ENCODE assay signal across 12 cellular contexts in genomic region chr21:31284797-31285397, GRCh38. TPM values are rescaled to one million over a fixed set of nuclear protein-coding genes. Genes with fewer than 3 reads are reported as not detected.
A peak's percentile ranks its signal among the peaks of the same experiment; 100 is the strongest.
DNase-seq lines count a peak whose midpoint lies in the region; ATAC-seq, FAIRE-seq and TF ChIP-seq lines count a peak whose summit lies in the region.
"Had no signal": no experiment of that assay in that cellular context is flagged by ENCODE, and none has a peak within 500 bp of the region (broad histone marks: within the 10 kb centered on the region; RNA-seq: fewer than 3 reads in every experiment).

No MANE protein-coding gene starts in this region.

- no peak for ATAC-seq in HepG2

- no peak overlapping the region for H3K27ac ChIP-seq in liver (ENCODE audit: low read depth in 1 of 2, low read length in 2 of 2)
- no peak overlapping the region for H3K27ac ChIP-seq in HepG2 (ENCODE audit: extremely low read length, insufficient read depth, low read length)
- H3K27ac ChIP-seq in substantia nigra (ENCODE audit: low read depth, low read length, poor library complexity, severe bottlenecking), result no peak overlapping the region
- H3K27ac ChIP-seq: neural progenitor cell had no signal

- H3K9ac ChIP-seq in liver (ENCODE audit: low read depth in 1 of 2, low read length in 2 of 2) (no peak overlapping the region), HepG2 (ENCODE audit: insufficient read depth, low read depth, low read length) (no peak overlapping the region)
- H3K9ac ChIP-seq: neural progenitor cell had no signal

- TF ChIP-seq RAD21 in liver (IDR thresholded peaks at IDR 0.05) (no peak), HepG2 (CRISPR knock-in tag; IDR thresholded peaks at IDR 0.05) (no peak)

- no peak overlapping the region for H2AFZ ChIP-seq in HepG2 (ENCODE audit: low read length)
- H2AFZ ChIP-seq: neural progenitor cell had no signal

- CTCF ChIA-PET in HepG2 (lab: Yijun Ruan, JAX; ENCODE audit: low intra/inter-chr PET ratio, low total read pairs), result no interaction called here

- POLR2A ChIA-PET in HepG2 (lab: Yijun Ruan, JAX), result no interaction called here

- WGBS in liver, result 83% methylated on average over 5 of the region's 5 CpGs
- 57% methylated on average over 5 of the region's 5 CpGs for WGBS in HepG2 (ENCODE audit: low lambda C conversion rate)

- TF ChIP-seq CTCF in liver (IDR thresholded peaks at IDR 0.05; ENCODE audit: low read depth, low read length, missing input control) (no peak), HepG2 (CRISPR knock-in tag; IDR thresholded peaks at IDR 0.05) (no peak), fibroblast of pulmonary artery (IDR thresholded peaks at IDR 0.05; ENCODE audit: low read length, missing control alignments) (no peak)

- H3K9me3 ChIP-seq in liver (ENCODE audit: control insufficient read depth in 4 of 4, low read length in 3 of 4), result peaks cover 0 to 2% (median 0%) of the 10 kb centered on the region in 4 donors
- H3K9me3 ChIP-seq in HepG2 (ENCODE audit: low read length), result peaks cover 13% of the 10 kb centered on the region; the same call in 1 of the 2 replicates
- H3K9me3 ChIP-seq: BE2C had no signal

- no peak for DNase-seq in HepG2 (ENCODE audit: low spot score)
- peak; percentile 27 to 34 for DNase-seq in SW 1271 (lab: John Stamatoyannopoulos, UW)
- peak; percentile 55 for DNase-seq in fibroblast of pulmonary artery (ENCODE audit: low read depth)
- no peak for DNase-seq in ureter (ENCODE audit: low spot score)
- DNase-seq in substantia nigra (lab: John Stamatoyannopoulos, UW), result no peak
- DNase-seq in NCI-H2196 (lab: John Stamatoyannopoulos, UW; ENCODE audit: unreplicated experiment), result no peak
- no peak for DNase-seq in iPS-NIHi11 (ENCODE audit: low spot score)
- DNase-seq: activated gamma-delta T cell; BE2C; stimulated activated CD4-positive, alpha-beta T cell treated with anti-CD3 and anti-CD28 coated beads, Interleukin-12 subunit alpha, Interleukin-12 subunit beta, amount 100 ng/mL, for 4 hours had no signal

- in situ Hi-C loops in HepG2 (cut with HindIII; ENCODE audit: extremely low pct_ligation_motif_present, low pct_unique_long_range_greater_than_20kb), result no loop called here

- H3K4me1 ChIP-seq in liver (ENCODE audit: control insufficient read depth in 4 of 4, insufficient read depth in 4 of 4, low read length in 3 of 4) (no peaks in the 10 kb centered on the region), HepG2 (ENCODE audit: insufficient read depth, low read length) (no peaks in the 10 kb centered on the region)
- H3K4me1 ChIP-seq: BE2C, neural progenitor cell had no signal

- peaks cover 0 to 3% (median 0%) of the 10 kb centered on the region in 4 donors for H3K36me3 ChIP-seq in liver (ENCODE audit: control insufficient read depth in 4 of 4, insufficient read depth in 3 of 4, low read depth in 1 of 4, low read length in 3 of 4)
- H3K36me3 ChIP-seq in HepG2 (replicated peaks in 1 of 2; ENCODE audit: control insufficient read depth in 1 of 2, insufficient read depth in 2 of 2, low read length in 2 of 2), result no peaks in the 10 kb centered on the region
- H3K36me3 ChIP-seq: BE2C, neural progenitor cell had no signal

- no peak for FAIRE-seq in HepG2 (lab: Jason Lieb, UNC)

- H3K4me2 ChIP-seq in HepG2 (ENCODE audit: low read depth, low read length), result no peak overlapping the region
- H3K4me2 ChIP-seq: neural progenitor cell had no signal

- no peak overlapping the region for H3K4me3 ChIP-seq in liver (ENCODE audit: low read depth in 1 of 3, low read length in 3 of 3)
- H3K4me3 ChIP-seq in HepG2 (replicated peaks in 1 of 3; ENCODE audit: insufficient read depth in 1 of 3, low read depth in 2 of 3, low read length in 3 of 3), result no peak overlapping the region
- no peak overlapping the region for H3K4me3 ChIP-seq in fibroblast of pulmonary artery (replicated peaks; ENCODE audit: low read depth, low read length)
- H3K4me3 ChIP-seq: neural progenitor cell had no signal

- H3K79me2 ChIP-seq in HepG2 (ENCODE audit: insufficient read depth, low read length), result no peaks in the 10 kb centered on the region

- BruUV-seq in HepG2 (replicated peaks; lab: Mats Ljungman, UMichigan), result no TSS peak

- TF ChIP-seq POLR2A in HepG2 (IDR thresholded peaks at IDR 0.05; ENCODE audit: insufficient read depth in 1 of 2, low read depth in 2 of 2, low read length in 2 of 2), result no peak

- no peaks in the 10 kb centered on the region for H4K20me1 ChIP-seq in HepG2 (ENCODE audit: insufficient read depth, low read length)

- intact Hi-C loops in HepG2 (cut with micrococcal nuclease; ENCODE audit: unreplicated experiment), result loop anchor here (5.0 kb wide), 1 partner anchor 63 kb away; no protein-coding TSS in a partner anchor

- H3K27me3 ChIP-seq in liver (ENCODE audit: control insufficient read depth in 4 of 4, insufficient read depth in 4 of 4, low read length in 3 of 4), result no peaks in the 10 kb centered on the region
- no peaks in the 10 kb centered on the region for H3K27me3 ChIP-seq in HepG2 (ENCODE audit: control insufficient read depth in 1 of 2, insufficient read depth in 2 of 2, low read length in 2 of 2)
- H3K27me3 ChIP-seq: BE2C, neural progenitor cell had no signal

- TF ChIP-seq EP300 in HepG2 (IDR thresholded peaks at IDR 0.05; ENCODE audit: low read depth in 2 of 2, low read length in 2 of 2) (no peak), HepG2 (CRISPR knock-in tag; IDR thresholded peaks at IDR 0.05; ENCODE audit: borderline replicate concordance) (no peak)

TF ChIP-seq in liver, 16 proteins besides CTCF, POLR2A, EP300 and RAD21:
- TF ChIP-seq RXRA (IDR thresholded peaks at IDR 0.05) (no peak), NR2F2 (IDR thresholded peaks at IDR 0.05) (peak; percentile 34)

TF ChIP-seq in HepG2, 621 proteins besides CTCF, POLR2A, EP300 and RAD21 (continues in another document):
- TF ChIP-seq, protein P1, sequence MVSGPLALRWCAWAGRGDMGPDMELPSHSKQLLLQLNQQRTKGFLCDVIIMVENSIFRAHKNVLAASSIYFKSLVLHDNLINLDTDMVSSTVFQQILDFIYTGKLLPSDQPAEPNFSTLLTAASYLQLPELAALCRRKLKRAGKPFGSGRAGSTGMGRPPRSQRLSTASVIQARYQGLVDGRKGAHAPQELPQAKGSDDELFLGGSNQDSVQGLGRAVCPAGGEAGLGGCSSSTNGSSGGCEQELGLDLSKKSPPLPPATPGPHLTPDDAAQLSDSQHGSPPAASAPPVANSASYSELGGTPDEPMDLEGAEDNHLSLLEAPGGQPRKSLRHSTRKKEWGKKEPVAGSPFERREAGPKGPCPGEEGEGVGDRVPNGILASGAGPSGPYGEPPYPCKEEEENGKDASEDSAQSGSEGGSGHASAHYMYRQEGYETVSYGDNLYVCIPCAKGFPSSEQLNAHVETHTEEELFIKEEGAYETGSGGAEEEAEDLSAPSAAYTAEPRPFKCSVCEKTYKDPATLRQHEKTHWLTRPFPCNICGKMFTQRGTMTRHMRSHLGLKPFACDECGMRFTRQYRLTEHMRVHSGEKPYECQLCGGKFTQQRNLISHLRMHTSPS (CRISPR knock-in tag; IDR thresholded peaks at IDR 0.05; ENCODE audit: low read depth), result no peak
- TF ChIP-seq ZBTB37 (CRISPR knock-in tag; IDR thresholded peaks at IDR 0.05), result no peak
- TF ChIP-seq, protein P2, sequence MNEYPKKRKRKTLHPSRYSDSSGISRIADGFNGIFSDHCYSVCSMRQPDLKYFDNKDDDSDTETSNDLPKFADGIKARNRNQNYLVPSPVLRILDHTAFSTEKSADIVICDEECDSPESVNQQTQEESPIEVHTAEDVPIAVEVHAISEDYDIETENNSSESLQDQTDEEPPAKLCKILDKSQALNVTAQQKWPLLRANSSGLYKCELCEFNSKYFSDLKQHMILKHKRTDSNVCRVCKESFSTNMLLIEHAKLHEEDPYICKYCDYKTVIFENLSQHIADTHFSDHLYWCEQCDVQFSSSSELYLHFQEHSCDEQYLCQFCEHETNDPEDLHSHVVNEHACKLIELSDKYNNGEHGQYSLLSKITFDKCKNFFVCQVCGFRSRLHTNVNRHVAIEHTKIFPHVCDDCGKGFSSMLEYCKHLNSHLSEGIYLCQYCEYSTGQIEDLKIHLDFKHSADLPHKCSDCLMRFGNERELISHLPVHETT (CRISPR knock-in tag; conservative IDR thresholded peaks at IDR 0.05), result no peak
- TF ChIP-seq CC2D1A (CRISPR knock-in tag; IDR thresholded peaks at IDR 0.05), result no peak

RNA-seq across cellular contexts. Expression of gene TIAM1, which starts 59.2 kb away (rescaled TPM):
- 1 to 10 TPM; 4.3 to 7.4 TPM for total RNA-seq in liver
- 1 to 10 TPM; 3.0 to 5.2 TPM for polyA plus RNA-seq in liver
- total RNA-seq in HepG2 (2016; rRNA removed; fragmentation: Illumina TruSeq; extraction: Trizol), result 0.07 and 0.24 TPM in 2 replicates
- 0.09 TPM in 1 of 2 replicates, not detected in the other for total RNA-seq in HepG2 (2016; cell fraction: cytosol; rRNA removed; fragmentation: Illumina TruSeq; extraction: Trizol; ENCODE audit: low read depth)
- total RNA-seq in HepG2 (2016; cell fraction: insoluble cytoplasmic fraction; rRNA removed; fragmentation: Illumina TruSeq; extraction: Trizol), result 0.11 and 0.16 TPM in 2 replicates
- total RNA-seq in HepG2 (2016; cell fraction: membrane; rRNA removed; fragmentation: Illumina TruSeq; extraction: Trizol), result 0.06 and 0.21 TPM in 2 replicates
- total RNA-seq in HepG2 (2016; cell fraction: nucleus; rRNA removed; fragmentation: Illumina TruSeq; extraction: Trizol), result 0.13 and 0.16 TPM in 2 replicates
- 0.13 and 0.24 TPM in 2 replicates for polyA plus RNA-seq in HepG2 (2011; rRNA removed)
- polyA plus RNA-seq in HepG2 (2011; cell fraction: cytosol; rRNA removed), result 0.08 and 0.10 TPM in 2 replicates
- polyA plus RNA-seq in HepG2 (2011; cell fraction: nucleus; rRNA removed), result 0.32 and 0.62 TPM in 2 replicates
- 0.25 and 0.35 TPM in 2 replicates for polyA plus RNA-seq in HepG2 (2012)
- polyA plus RNA-seq in HepG2 (2016; cell fraction: cytosol; fragmentation: Illumina TruSeq; extraction: Trizol; ENCODE audit: low read depth), result not detected in 2 replicates
- polyA plus RNA-seq in HepG2 (2016; cell fraction: insoluble cytoplasmic fraction; fragmentation: Illumina TruSeq; extraction: Trizol; ENCODE audit: low read depth), result 0.28 TPM in 1 of 2 replicates, not detected in the other
- not detected in 2 replicates for polyA plus RNA-seq in HepG2 (2016; cell fraction: membrane; fragmentation: Illumina TruSeq; extraction: Trizol; ENCODE audit: low read depth)
- polyA plus RNA-seq in HepG2 (2016; cell fraction: nucleus; fragmentation: Illumina TruSeq; extraction: Trizol; ENCODE audit: insufficient read depth, low read depth), result 0.13 TPM in 1 of 2 replicates, not detected in the other
- polyA minus RNA-seq in HepG2 (2011; rRNA and poly(A)+ RNA removed; ENCODE audit: low replicate concordance), result 0.88 TPM in 1 of 2 replicates, not detected in the other
- polyA minus RNA-seq in HepG2 (2011; cell fraction: cytosol; rRNA and poly(A)+ RNA removed), result 0.30 TPM in 1 of 2 replicates, not detected in the other
- 1.1 and 1.2 TPM in 2 replicates for polyA minus RNA-seq in HepG2 (2011; cell fraction: nucleus; rRNA and poly(A)+ RNA removed)
- 94.2 TPM for total RNA-seq in ureter

Comparison
In these comparisons a context has a peak if more than half of its experiments do, and no peak if none do; other contexts are left out.
1. DNase-seq: peak in SW 1271 (2 of 2) and fibroblast of pulmonary artery (single experiment); none in HepG2 (single experiment), ureter (single experiment), substantia nigra (0 of 49), NCI-H2196 (single experiment) and iPS-NIHi11 (single experiment).
2. RNA of gene TIAM1, which starts 59.2 kb away (total RNA-seq): 94.2 TPM in ureter (single experiment); 4.3 to 7.4 TPM in liver and 0.06 to 0.24 TPM in HepG2; every median in the first group is over 10 times any median in the second.